In genomic region chr1:22416555-22417454, GRCh38 we compare ENCODE assay signal across 8 cellular contexts. TPM values are rescaled to one million over a fixed set of nuclear protein-coding genes. Genes with fewer than 3 reads are reported as not detected.
DNase-seq lines count a peak whose midpoint lies in the region; ATAC-seq, FAIRE-seq and TF ChIP-seq lines count a peak whose summit lies in the region.

No MANE protein-coding gene starts in this region.

- CTCF ChIA-PET in A673 (lab: Charles Lee) = interaction anchor here (0.6 to 1.0 kb wide), 4 partner anchors 13 to 311 kb away, joined by 3 to 6 read pairs (median 3); no protein-coding TSS in a partner anchor

- H3K9me3 ChIP-seq in A673 (ENCODE audit: low read depth, low read length, poor library complexity, severe bottlenecking) (no peaks in the 10 kb centered on the region), WERI-Rb-1 (ENCODE audit: severe bottlenecking) (no peaks in the 10 kb centered on the region), breast epithelium (no peaks in the 10 kb centered on the region), kidney (ENCODE audit: control insufficient read depth in 1 of 2, low read length in 2 of 2) (no peaks in the 10 kb centered on the region)

- H3K4me3 ChIP-seq in A673 (ENCODE audit: low read depth, low read length, poor library complexity, severe bottlenecking) (no peak overlapping the region), WERI-Rb-1 (ENCODE audit: low read depth, low read length) (peak overlapping the region; percentile 14; the same call in 1 of the 2 replicates), breast epithelium (no peak overlapping the region), kidney (ENCODE audit: low read length in 2 of 2) (no peak overlapping the region)

- H3K9ac ChIP-seq in kidney (ENCODE audit: low read length in 2 of 2) = no peak overlapping the region

- BruUV-seq in A673 (replicated peaks; lab: Mats Ljungman, UMichigan) = no TSS peak

- POLR2A ChIA-PET in A673 (lab: Charles Lee; ENCODE audit: low non-redundant PET) = no interaction called here

- H3K27ac ChIP-seq in A673 (ENCODE audit: low read depth, low read length, poor library complexity, severe bottlenecking) (no peak overlapping the region), WERI-Rb-1 (no peak overlapping the region), breast epithelium (no peak overlapping the region), kidney (ENCODE audit: low read depth in 2 of 2, low read length in 2 of 2) (no peak overlapping the region)

- FAIRE-seq in kidney (lab: Jason Lieb, UNC) = no peak

- H3K27me3 ChIP-seq in A673 (replicated peaks; ENCODE audit: insufficient read depth, low read depth, low read length, poor library complexity) = no peaks in the 10 kb centered on the region
- H3K27me3 ChIP-seq in WERI-Rb-1 (ENCODE audit: insufficient read depth, low read depth, severe bottlenecking) = no peaks in the 10 kb centered on the region
- peaks cover 0 to 4% of the 10 kb centered on the region in 2 donors for H3K27me3 ChIP-seq in breast epithelium

- ATAC-seq in GM18909 (IDR thresholded peaks at IDR 0.05; ENCODE audit: poor library complexity, unreplicated experiment) = no peak

- no peak for TF ChIP-seq POLR2A in breast epithelium (IDR thresholded peaks at IDR 0.05)

- intact Hi-C loops in A673 (cut with micrococcal nuclease; ENCODE audit: unreplicated experiment) (loop anchor here (2.0 to 10.0 kb wide), 3 partner anchors 284 to 760 kb away; no protein-coding TSS in a partner anchor), breast epithelium (cut with DNase I; ENCODE audit: low total_unique reads) (no loop called here), kidney (cut with DNase I) (no loop called here)

- DNase-seq in A673 (ENCODE audit: low spot score) = peak; percentile 81
- DNase-seq in GM20000 (ENCODE audit: low spot score) = peak; percentile 79
- DNase-seq in NCI-H2196 (lab: John Stamatoyannopoulos, UW; ENCODE audit: unreplicated experiment) = peak; percentile 91
- peak; percentile 81 for DNase-seq in WERI-Rb-1
- DNase-seq in breast epithelium (ENCODE audit: low spot score in 2 of 2) = peak; percentile 63 to 79
- DNase-seq in kidney = peak; percentile 87
- peak; percentile 47 to 61 (median 60) for DNase-seq in stimulated activated CD4-positive, alpha-beta T cell treated with anti-CD3 and anti-CD28 coated beads, Interleukin-1b, Interleukin-23, amount 100 ng/mL, for 24 hours (ENCODE audit: low read depth in 4 of 4, low spot score in 1 of 4)

- no peaks in the 10 kb centered on the region for H3K4me1 ChIP-seq in A673 (ENCODE audit: insufficient read depth, low read length, poor library complexity, severe bottlenecking)
- H3K4me1 ChIP-seq in breast epithelium = peaks cover 0 to 8% of the 10 kb centered on the region in 2 donors
- H3K4me1 ChIP-seq in kidney (ENCODE audit: control insufficient read depth in 1 of 2, insufficient read depth in 1 of 2, low read depth in 1 of 2, low read length in 2 of 2) = peaks cover 5% of the 10 kb centered on the region in 2 donors

- TF ChIP-seq CTCF in A673 (conservative IDR thresholded peaks at IDR 0.05; ENCODE audit: low read depth, low read length) = peak; percentile 98
- TF ChIP-seq CTCF in GM20000 (IDR thresholded peaks at IDR 0.05; ENCODE audit: extremely low read depth, missing control alignments) = peak; percentile 85
- TF ChIP-seq CTCF in WERI-Rb-1 (IDR thresholded peaks at IDR 0.05; ENCODE audit: low read depth, low read length) = peak; percentile 96
- peak; percentile 63 to 94 (median 87) for TF ChIP-seq CTCF in breast epithelium (IDR thresholded peaks at IDR 0.05)
- peak; percentile 84 for TF ChIP-seq CTCF in kidney (IDR thresholded peaks at IDR 0.05; ENCODE audit: borderline replicate concordance, extremely low read depth, insufficient read depth)

- no peaks in the 10 kb centered on the region for H3K36me3 ChIP-seq in A673 (ENCODE audit: insufficient read depth, low read length, poor library complexity, severe bottlenecking)
- no peaks in the 10 kb centered on the region for H3K36me3 ChIP-seq in WERI-Rb-1
- H3K36me3 ChIP-seq in breast epithelium = no peaks in the 10 kb centered on the region
- no peaks in the 10 kb centered on the region for H3K36me3 ChIP-seq in kidney (ENCODE audit: control insufficient read depth in 1 of 2, insufficient read depth in 2 of 2, low read length in 2 of 2)

RNA-seq across cellular contexts. Expression of gene ZBTB40, which starts 34.8 kb away (rescaled TPM):
- 21.8 and 25.3 TPM in 2 replicates for total RNA-seq in A673 (2021)
- 10 to 100 TPM; 15.7 to 24.6 (median 22.0) TPM for total RNA-seq in breast epithelium
- 17.4 TPM for total RNA-seq in kidney
- 4.3 TPM for polyA plus RNA-seq in kidney (ENCODE audit: insufficient read depth, low read depth, low replicate concordance)
